8 cellular contexts compared by ENCODE assay signal in the genomic region with DNA sequence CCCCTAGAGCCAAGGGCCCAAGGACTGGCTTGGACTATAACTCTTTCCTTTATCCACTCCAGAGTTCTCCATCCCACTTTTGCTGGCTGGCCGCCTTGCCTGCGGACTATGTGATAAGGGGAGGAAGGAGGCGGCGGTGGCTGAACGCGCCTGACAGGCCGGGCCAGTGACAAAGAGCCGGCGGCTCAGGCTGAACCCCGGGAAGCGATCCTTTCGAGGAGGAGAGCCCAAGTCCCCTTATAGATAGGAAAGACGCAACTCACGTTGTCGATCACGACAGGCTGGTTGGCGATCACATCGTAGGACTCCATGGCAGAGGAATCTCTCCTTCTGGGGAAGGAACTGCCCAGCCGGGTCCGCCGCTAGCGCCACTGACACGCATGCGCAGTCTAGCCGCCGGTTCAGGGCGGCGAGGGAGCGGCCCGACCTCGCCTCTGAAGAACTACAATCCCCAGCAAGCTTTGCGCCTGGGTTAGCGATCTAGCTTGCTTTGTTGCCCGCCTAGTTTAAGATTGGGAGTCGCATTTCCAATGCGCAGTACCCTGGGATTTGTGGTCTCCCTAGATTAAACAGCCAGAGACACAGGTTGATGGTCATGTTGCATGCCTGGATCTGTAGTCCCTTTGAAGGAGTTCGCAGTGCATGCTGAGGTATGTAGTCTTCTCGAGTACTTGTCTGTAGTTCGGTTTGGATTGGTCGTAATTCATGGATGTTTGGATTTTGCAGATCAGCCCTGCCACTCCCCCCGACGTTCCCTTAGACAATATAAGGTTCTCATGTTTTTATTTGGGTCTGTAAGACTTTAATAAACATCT. TPM values are rescaled to one million over a fixed set of nuclear protein-coding genes. Genes with fewer than 3 reads are reported as not detected.
A peak's percentile ranks its signal among the peaks of the same experiment; 100 is the strongest.
DNase-seq lines count a peak whose midpoint lies in the region; ATAC-seq and TF ChIP-seq lines count a peak whose summit lies in the region.

A gene (minus strand): TSS at position 376 of the 815 bp plus-strand sequence. CDS start 65 bp downstream, at position 311.

- no peaks in the 10 kb centered on the region for H3K9me3 ChIP-seq in heart left ventricle

- 0% methylated on average over 32 to 42 of the region's 42 CpGs for WGBS in heart left ventricle, 4 donors

- TF ChIP-seq POLR2A in heart left ventricle (IDR thresholded peaks at IDR 0.05): peak; percentile 57 to 90

- H3K4me1 Mint-ChIP-seq in type B pancreatic cell (ENCODE audit: unreplicated experiment): peaks cover 30% of the 10 kb centered on the region

- no peaks in the 10 kb centered on the region for H3K27me3 ChIP-seq in heart left ventricle

- peaks cover 0 to 18% (median 0%) of the 10 kb centered on the region in 9 donors for H3K36me3 ChIP-seq in heart left ventricle

- H3K9me3 Mint-ChIP-seq in type B pancreatic cell: no peaks in the 10 kb centered on the region

- H3K36me3 Mint-ChIP-seq in type B pancreatic cell: peaks cover 3% of the 10 kb centered on the region

- peak within 1 kb of the TSS; percentile 72 to 98 (median 88) for H3K27ac ChIP-seq in heart left ventricle

- no peak within 1 kb of the TSS for H3K4me3 Mint-ChIP-seq in type B pancreatic cell

- H3K4me1 ChIP-seq in heart left ventricle: peaks cover 0 to 68% (median 38%) of the 10 kb centered on the region in 12 donors

- TF ChIP-seq CTCF in GM13977 (IDR thresholded peaks at IDR 0.05; ENCODE audit: extremely low read depth, insufficient read depth, missing control alignments) (no peak), heart left ventricle (IDR thresholded peaks at IDR 0.05) (no peak), type B pancreatic cell (conservative IDR thresholded peaks at IDR 0.05) (no peak)

- ATAC-seq in HG02870 (IDR thresholded peaks at IDR 0.05; ENCODE audit: unreplicated experiment): peak; percentile 47
- ATAC-seq in heart left ventricle: peak; percentile 79 to 86 (median 85)

- no peaks in the 10 kb centered on the region for H3K27me3 Mint-ChIP-seq in type B pancreatic cell

- in situ Hi-C loops in GM13977 (cut with MboI; ENCODE audit: low pct_unique_long_range_greater_than_20kb, low sequenced_read_pairs, unreplicated experiment): no loop called here

- peak; percentile 90 for DNase-seq in GM13977 (ENCODE audit: low spot score)
- DNase-seq in NCI-H146 treated with DMSO at 0.1 percent for 48 hours (lab: John Stamatoyannopoulos, UW; ENCODE audit: unreplicated experiment): peak; percentile 99
- DNase-seq in T-helper 1 cell: peak; percentile 90 to 97 (median 95)
- peak; percentile 100 for DNase-seq in amniotic epithelial cell (ENCODE audit: low read depth)
- DNase-seq in heart left ventricle: peak; percentile 97 to 98 (median 97)
- peak; percentile 100 for DNase-seq in pons (ENCODE audit: low spot score)
- peak; percentile 98 for DNase-seq in type B pancreatic cell (ENCODE audit: extremely low spot score, unreplicated experiment)

- H3K27ac Mint-ChIP-seq in type B pancreatic cell: no peak within 1 kb of the TSS

- H3K4me3 ChIP-seq in heart left ventricle: peak within 1 kb of the TSS; percentile 57 to 97 (median 84)

- intact Hi-C loops in heart left ventricle (cut with DNase I): loop anchor here in 7 of 10 donors (1.0 to 10.0 kb wide), 9 partner anchors 70 to 142 kb away; a partner anchor contains a TSS

RNA-seq across cellular contexts. Expression of the gene that starts here (rescaled TPM):
- total RNA-seq in heart left ventricle (100 to 1,000 TPM; 103 to 175 (median 119) TPM), type B pancreatic cell (ENCODE audit: low replicate concordance) (73.1 and 95.4 TPM in 2 replicates)
- polyA plus RNA-seq in heart left ventricle: 100 to 1,000 TPM; 100 to 156 TPM

Comparison
In these comparisons a context has a peak if more than half of its experiments do, and no peak if none do; other contexts are left out.
1. Peak in every context shown above with its lines: DNase-seq, ATAC-seq, H3K4me3 ChIP-seq and H3K27ac ChIP-seq.